In genomic region chr17:39926588-39927100, GRCh38 we compare ENCODE assay signal across 8 cellular contexts. TPM values are rescaled to one million over a fixed set of nuclear protein-coding genes. Genes with fewer than 3 reads are reported as not detected.
A peak's percentile ranks its signal among the peaks of the same experiment; 100 is the strongest.
DNase-seq lines count a peak whose midpoint lies in the region; TF ChIP-seq lines count a peak whose summit lies in the region.

No MANE protein-coding gene starts in this region.

- H3K4me3 ChIP-seq in dorsolateral prefrontal cortex, result peak overlapping the region; percentile 51 to 95 (median 82)

- intact Hi-C loops in dorsolateral prefrontal cortex (cut with DNase I), result loop anchor here (1.0 to 10.0 kb wide), 6 partner anchors 26 to 1102 kb away; partner anchors contain the start of genes CDC6 (in 2 of the 2), CWC25 (in 1 of the 2) and PSMD3 (in 1 of the 2)

- no peaks in the 10 kb centered on the region for H3K27me3 ChIP-seq in dorsolateral prefrontal cortex

- in situ Hi-C loops in KBM-7 (cut with MboI; ENCODE audit: low pct_unique_long_range_greater_than_20kb, low sequenced_read_pairs), result no loop called here

- H3K27ac ChIP-seq in dorsolateral prefrontal cortex, result peak overlapping the region in 35 of 59 donors; percentile 43 to 92 (median 82)

- TF ChIP-seq CTCF in dorsolateral prefrontal cortex (IDR thresholded peaks at IDR 0.05 in 54 of 56, conservative IDR thresholded peaks at IDR 0.05 in 2 of 56; ENCODE audit: low read depth in 1 of 56, partially characterized antibody in 56 of 56), result no peak

- DNase-seq in NCI-H2171 treated with DMSO at 0.1 percent for 48 hours (lab: John Stamatoyannopoulos, UW), result peak; percentile 46
- no peak for DNase-seq in NCI-H2171 (lab: John Stamatoyannopoulos, UW)
- DNase-seq in KBM-7, result peak; percentile 33
- peak; percentile 35 for DNase-seq in activated CD4-positive, alpha-beta T cell treated with anti-CD3 and anti-CD28 coated beads for 1 hour
- DNase-seq in dorsolateral prefrontal cortex, result peak in 2 of 10 donors; percentile 13 to 28
- DNase-seq in lung microvascular endothelial cell (ENCODE audit: low read depth in 2 of 2), result peak; percentile 24 to 40
- peak; percentile 27 to 47 for DNase-seq in stimulated activated CD8-positive, alpha-beta memory T cell treated with anti-CD3 and anti-CD28 coated beads, Interleukin-7, amount 100 ng/mL, for 48 hours (ENCODE audit: extremely low read depth in 1 of 2, low read depth in 1 of 2)
- DNase-seq in NCI-H1930 (lab: John Stamatoyannopoulos, UW), result no peak

RNA-seq across cellular contexts. Expression of gene ORMDL3, which starts 0.8 kb away (rescaled TPM):
- 10 to 100 TPM; 42.7 to 90.1 (median 58.8) TPM for total RNA-seq in dorsolateral prefrontal cortex
- total RNA-seq in lung microvascular endothelial cell, result 25.9 and 38.5 TPM in 2 replicates

RNA-seq across cellular contexts. Expression of gene LRRC3C, which starts 0.9 kb away (rescaled TPM):
- total RNA-seq in dorsolateral prefrontal cortex, result under 1 TPM in 6 of 120 experiments, not detected in 114; 0.47 to 1.00 (median 0.60) TPM
- not detected in 2 replicates for total RNA-seq in lung microvascular endothelial cell

RNA-seq across cellular contexts. Expression of gene GSDMB, which starts 8.2 kb away (rescaled TPM):
- total RNA-seq in dorsolateral prefrontal cortex (10 to 100 TPM in 118 of 120 experiments, 1 to 10 TPM in 2; 8.8 to 58.3 (median 24.9) TPM), lung microvascular endothelial cell (1.6 and 1.7 TPM in 2 replicates)

RNA-seq across cellular contexts. Expression of gene GSDMA, which starts 36.2 kb away (rescaled TPM):
- total RNA-seq in dorsolateral prefrontal cortex (1 to 10 TPM in 1 of 120 experiments, under 1 TPM in 5, not detected in 114; 0.22 to 1.3 (median 0.35) TPM), lung microvascular endothelial cell (not detected in 2 replicates)

RNA-seq across cellular contexts. Expression of gene PSMD3, which starts 54.0 kb away (rescaled TPM):
- total RNA-seq in dorsolateral prefrontal cortex, result 100 to 1,000 TPM in 50 of 120 experiments, 10 to 100 TPM in 70; 70.5 to 136 (median 98.5) TPM
- 66.5 and 84.3 TPM in 2 replicates for total RNA-seq in lung microvascular endothelial cell

Comparison
In these comparisons a context has a peak if more than half of its experiments do, and no peak if none do; other contexts are left out.
1. DNase-seq: peak in NCI-H2171 treated with DMSO at 0.1 percent for 48 hours (single experiment), KBM-7 (single experiment), activated CD4-positive, alpha-beta T cell treated with anti-CD3 and anti-CD28 coated beads for 1 hour (single experiment), lung microvascular endothelial cell (2 of 2) and stimulated activated CD8-positive, alpha-beta memory T cell treated with anti-CD3 and anti-CD28 coated beads, Interleukin-7, amount 100 ng/mL, for 48 hours (2 of 2); none in NCI-H2171 (single experiment) and NCI-H1930 (0 of 2).